Comparison of ENCODE assay signal across 8 cellular contexts in the genomic region with DNA sequence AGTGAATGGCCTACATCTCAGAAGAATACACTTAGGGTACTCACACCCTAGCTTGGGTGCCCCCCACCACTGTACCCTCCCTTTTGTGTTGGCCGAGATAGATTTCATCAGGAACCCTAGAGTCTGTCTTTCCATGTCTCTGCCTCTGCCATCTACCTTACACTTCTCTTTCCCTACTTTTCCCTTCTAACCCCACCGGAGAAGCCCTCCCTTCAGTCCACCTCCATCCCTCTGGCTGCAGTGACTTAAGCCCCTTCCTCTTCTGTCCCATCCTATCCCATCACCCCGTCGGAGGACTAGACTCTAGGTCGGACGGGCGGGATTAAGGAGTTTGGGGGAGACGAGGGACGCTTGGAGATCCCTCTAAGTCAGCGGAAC. TPM values are rescaled to one million over a fixed set of nuclear protein-coding genes. Genes with fewer than 3 reads are reported as not detected.
DNase-seq lines count a peak whose midpoint lies in the region; ATAC-seq, FAIRE-seq and TF ChIP-seq lines count a peak whose summit lies in the region.

No MANE protein-coding gene starts in this region.

- TF ChIP-seq POLR2A in heart left ventricle (IDR thresholded peaks at IDR 0.05) (no peak), breast epithelium (IDR thresholded peaks at IDR 0.05) (no peak)

- DNase-seq in heart left ventricle (no peak), cardiac septum (ENCODE audit: low spot score) (no peak), breast epithelium (ENCODE audit: low spot score in 2 of 2) (no peak), urothelium cell line (ENCODE audit: low spot score) (no peak), GM10266 (ENCODE audit: extremely low spot score) (no peak), NCI-H2227 (lab: John Stamatoyannopoulos, UW; ENCODE audit: unreplicated experiment) (no peak), NCI-H1930 (lab: John Stamatoyannopoulos, UW) (no peak)

- H3K4me1 ChIP-seq in heart left ventricle, result peaks cover 6 to 92% (median 56%) of the 10 kb centered on the region in 12 donors
- peaks cover 4 to 38% of the 10 kb centered on the region in 2 donors for H3K4me1 ChIP-seq in breast epithelium
- H3K4me1 ChIP-seq in mesodermal cell (ENCODE audit: control insufficient read depth, insufficient read depth, low read length, poor library complexity, severe bottlenecking), result peaks cover 43% of the 10 kb centered on the region

- H3K27ac ChIP-seq in heart left ventricle (peak overlapping the region; percentile 95 to 100 (median 98)), breast epithelium (peak overlapping the region; percentile 100), mesodermal cell (ENCODE audit: low read depth, low read length, severe bottlenecking) (peak overlapping the region; percentile 91)

- ATAC-seq in heart left ventricle, result no peak

- 6 to 7% (median 7%) methylated on average over 10 of the region's 10 CpGs for WGBS in heart left ventricle, 4 donors
- 10 to 18% methylated on average over 3 to 9 of the region's 10 CpGs for WGBS in mesodermal cell (ENCODE audit: insufficient coverage in 2 of 2), 2 experiments

- H3K4me3 ChIP-seq in heart left ventricle (peak overlapping the region; percentile 69 to 100 (median 96)), breast epithelium (peak overlapping the region; percentile 95 to 100 (median 98)), mesodermal cell (ENCODE audit: extremely low read depth, insufficient read depth, low read length, poor library complexity, severe bottlenecking) (peak overlapping the region; percentile 87)

- H3K36me3 ChIP-seq in heart left ventricle (peaks cover 0 to 38% (median 35%) of the 10 kb centered on the region in 9 donors), breast epithelium (no peaks in the 10 kb centered on the region), mesodermal cell (ENCODE audit: control insufficient read depth, insufficient read depth, low read length) (peaks cover 34% of the 10 kb centered on the region)

- FAIRE-seq in urothelium cell line (lab: Jason Lieb, UNC), result peak; percentile 13

- H3K9me3 ChIP-seq in heart left ventricle, result no peaks in the 10 kb centered on the region
- H3K9me3 ChIP-seq in breast epithelium, result no peaks in the 10 kb centered on the region
- no peaks in the 10 kb centered on the region for H3K9me3 ChIP-seq in mesodermal cell (ENCODE audit: control insufficient read depth, low read length)

- TF ChIP-seq CTCF in heart left ventricle (IDR thresholded peaks at IDR 0.05) (no peak), breast epithelium (IDR thresholded peaks at IDR 0.05) (no peak), GM10266 (IDR thresholded peaks at IDR 0.05; ENCODE audit: control insufficient read depth, insufficient read depth, low read depth, missing control alignments) (no peak)

- intact Hi-C loops in heart left ventricle (cut with DNase I) (loop anchor here in 1 of 10 donors (5.0 kb wide), 1 partner anchor 88 kb away; a partner anchor contains a TSS), cardiac septum (cut with DNase I) (no loop called here), breast epithelium (cut with DNase I; ENCODE audit: low total_unique reads) (no loop called here)

- H3K27me3 ChIP-seq in heart left ventricle (no peaks in the 10 kb centered on the region), breast epithelium (no peaks in the 10 kb centered on the region)

RNA-seq across cellular contexts. Expression of a gene that starts 0.2 kb away (rescaled TPM):
- 10 to 100 TPM; 12.0 to 24.3 (median 16.6) TPM for total RNA-seq in heart left ventricle
- polyA plus RNA-seq in heart left ventricle, result 10 to 100 TPM in 1 of 2 donors, 1 to 10 TPM in 1; 5.3 to 15.5 TPM
- 16.0 TPM for total RNA-seq in cardiac septum
- total RNA-seq in breast epithelium, result 10 to 100 TPM in 2 of 3 donors, 1 to 10 TPM in 1; 7.2 to 18.4 (median 11.1) TPM
- polyA plus RNA-seq in mesodermal cell (2013, experiment 1 of 2), result 57.4 TPM
- 47.2 TPM for polyA plus RNA-seq in mesodermal cell (2013, experiment 2 of 2)

RNA-seq across cellular contexts. Expression of a gene that starts 0.3 kb away (rescaled TPM):
- total RNA-seq in heart left ventricle, result 1,000 to 10,000 TPM in 7 of 9 donors, 100 to 1,000 TPM in 2; 874 to 2,110 (median 1,385) TPM
- polyA plus RNA-seq in heart left ventricle, result 1,000 to 10,000 TPM in 1 of 2 donors, 100 to 1,000 TPM in 1; 601 to 2,758 TPM
- total RNA-seq in cardiac septum, result 966 TPM
- 1,000 to 10,000 TPM in 1 of 3 donors, 100 to 1,000 TPM in 2; 421 to 1,002 (median 829) TPM for total RNA-seq in breast epithelium
- polyA plus RNA-seq in mesodermal cell (2013, experiment 1 of 2), result 270 TPM
- polyA plus RNA-seq in mesodermal cell (2013, experiment 2 of 2), result 238 TPM

RNA-seq across cellular contexts. Expression of a gene that starts 14.9 kb away (rescaled TPM):
- total RNA-seq in heart left ventricle (10 to 100 TPM; 14.0 to 28.6 (median 17.8) TPM), cardiac septum (22.5 TPM), breast epithelium (10 to 100 TPM; 32.0 to 58.2 (median 47.9) TPM)
- polyA plus RNA-seq in heart left ventricle, result 10 to 100 TPM; 13.0 to 15.6 TPM
- 67.5 TPM for polyA plus RNA-seq in mesodermal cell (2013, experiment 1 of 2)
- 54.8 TPM for polyA plus RNA-seq in mesodermal cell (2013, experiment 2 of 2)

RNA-seq across cellular contexts. Expression of a gene that starts 19.8 kb away (rescaled TPM):
- total RNA-seq in heart left ventricle, result 10 to 100 TPM; 19.1 to 36.7 (median 23.0) TPM
- polyA plus RNA-seq in heart left ventricle, result 10 to 100 TPM; 13.7 to 31.8 TPM
- 20.5 TPM for total RNA-seq in cardiac septum
- total RNA-seq in breast epithelium, result 10 to 100 TPM; 22.1 to 40.4 (median 37.7) TPM
- 55.4 TPM for polyA plus RNA-seq in mesodermal cell (2013, experiment 1 of 2)
- 46.8 TPM for polyA plus RNA-seq in mesodermal cell (2013, experiment 2 of 2)

RNA-seq across cellular contexts. Expression of a gene that starts 22.8 kb away (rescaled TPM):
- total RNA-seq in heart left ventricle (100 to 1,000 TPM; 293 to 591 (median 491) TPM), cardiac septum (449 TPM), breast epithelium (100 to 1,000 TPM; 620 to 765 (median 631) TPM)
- polyA plus RNA-seq in heart left ventricle, result 100 to 1,000 TPM; 580 to 674 TPM
- polyA plus RNA-seq in mesodermal cell (2013, experiment 1 of 2), result 588 TPM
- 514 TPM for polyA plus RNA-seq in mesodermal cell (2013, experiment 2 of 2)
